In genomic region chr15:56428821-56429458, GRCh38 we compare ENCODE assay signal across 9 cellular contexts. TPM values are rescaled to one million over a fixed set of nuclear protein-coding genes. Genes with fewer than 3 reads are reported as not detected.
DNase-seq lines count a peak whose midpoint lies in the region; ATAC-seq and TF ChIP-seq lines count a peak whose summit lies in the region.
"Had no signal": no experiment of that assay in that cellular context is flagged by ENCODE, and none has a peak within 500 bp of the region (broad histone marks: within the 10 kb centered on the region; RNA-seq: fewer than 3 reads in every experiment).

No MANE protein-coding gene starts in this region.

- H3K9me3 Mint-ChIP-seq in stimulated activated memory B cell treated with anti-CD40 and anti-IgM and Interleukin-4, amounts not matched to agents 10 μg/mL and 1 μg/mL and 100 μg/mL, for 72 hours: peaks cover 7% of the 10 kb centered on the region

- no peak overlapping the region for H3K4me3 Mint-ChIP-seq in stimulated activated memory B cell treated with anti-CD40 and anti-IgM and Interleukin-4, amounts not matched to agents 10 μg/mL and 1 μg/mL and 100 μg/mL, for 72 hours

- no peaks in the 10 kb centered on the region for H3K4me1 ChIP-seq in lower lobe of right lung

- H3K36me3 Mint-ChIP-seq in stimulated activated memory B cell treated with anti-CD40 and anti-IgM and Interleukin-4, amounts not matched to agents 10 μg/mL and 1 μg/mL and 100 μg/mL, for 72 hours: peaks cover 52% of the 10 kb centered on the region

- no peaks in the 10 kb centered on the region for H3K9me3 ChIP-seq in lower lobe of right lung

- no peak overlapping the region for H3K4me3 ChIP-seq in lower lobe of right lung
- H3K4me3 ChIP-seq: lung had no signal

- intact Hi-C loops in lower lobe of right lung (cut with DNase I): loop anchor here (10.0 kb wide), 1 partner anchor 184 kb away; the partner anchor contains the start of gene RFX7

- DNase-seq in CD1c-positive myeloid dendritic cell (ENCODE audit: extremely low spot score) (peak; percentile 28), GM20000 (ENCODE audit: low spot score) (peak; percentile 34), NCI-H1694 treated with DMSO at 0.1 percent for 48 hours (lab: John Stamatoyannopoulos, UW) (peak; percentile 57), T47D (ENCODE audit: low read depth in 1 of 2, low spot score in 1 of 2) (peak; percentile 36 to 58), lower lobe of right lung (no peak)

- peaks cover 12% of the 10 kb centered on the region for H3K4me1 Mint-ChIP-seq in stimulated activated memory B cell treated with anti-CD40 and anti-IgM and Interleukin-4, amounts not matched to agents 10 μg/mL and 1 μg/mL and 100 μg/mL, for 72 hours

- no peak overlapping the region for H3K27ac Mint-ChIP-seq in stimulated activated memory B cell treated with anti-CD40 and anti-IgM and Interleukin-4, amounts not matched to agents 10 μg/mL and 1 μg/mL and 100 μg/mL, for 72 hours

- ATAC-seq in lower lobe of right lung (no peak), HG03439 (IDR thresholded peaks at IDR 0.05; ENCODE audit: unreplicated experiment) (no peak), HG02759 (IDR thresholded peaks at IDR 0.05; ENCODE audit: unreplicated experiment) (no peak)
- no peak for ATAC-seq in stimulated activated memory B cell treated with anti-CD40 and anti-IgM and Interleukin-4, amounts not matched to agents 10 μg/mL and 1 μg/mL and 100 μg/mL, for 72 hours

- no peaks in the 10 kb centered on the region for H3K36me3 ChIP-seq in lower lobe of right lung

- TF ChIP-seq CTCF in GM20000 (IDR thresholded peaks at IDR 0.05; ENCODE audit: extremely low read depth, missing control alignments) (no peak), lower lobe of right lung (IDR thresholded peaks at IDR 0.05) (peak; percentile 41)

- in situ Hi-C loops in T47D (cut with HindIII; ENCODE audit: low pct_unique_long_range_greater_than_20kb, low sequenced_read_pairs): no loop called here

- no peaks in the 10 kb centered on the region for H3K27me3 ChIP-seq in lower lobe of right lung (ENCODE audit: low read depth)

- no peak overlapping the region for H3K27ac ChIP-seq in lower lobe of right lung

- H3K27me3 Mint-ChIP-seq in stimulated activated memory B cell treated with anti-CD40 and anti-IgM and Interleukin-4, amounts not matched to agents 10 μg/mL and 1 μg/mL and 100 μg/mL, for 72 hours: no peaks in the 10 kb centered on the region

RNA-seq across cellular contexts. Expression of gene MNS1, which starts 36.0 kb away (rescaled TPM):
- total RNA-seq in lower lobe of right lung: 2.3 TPM
